In the genomic region with DNA sequence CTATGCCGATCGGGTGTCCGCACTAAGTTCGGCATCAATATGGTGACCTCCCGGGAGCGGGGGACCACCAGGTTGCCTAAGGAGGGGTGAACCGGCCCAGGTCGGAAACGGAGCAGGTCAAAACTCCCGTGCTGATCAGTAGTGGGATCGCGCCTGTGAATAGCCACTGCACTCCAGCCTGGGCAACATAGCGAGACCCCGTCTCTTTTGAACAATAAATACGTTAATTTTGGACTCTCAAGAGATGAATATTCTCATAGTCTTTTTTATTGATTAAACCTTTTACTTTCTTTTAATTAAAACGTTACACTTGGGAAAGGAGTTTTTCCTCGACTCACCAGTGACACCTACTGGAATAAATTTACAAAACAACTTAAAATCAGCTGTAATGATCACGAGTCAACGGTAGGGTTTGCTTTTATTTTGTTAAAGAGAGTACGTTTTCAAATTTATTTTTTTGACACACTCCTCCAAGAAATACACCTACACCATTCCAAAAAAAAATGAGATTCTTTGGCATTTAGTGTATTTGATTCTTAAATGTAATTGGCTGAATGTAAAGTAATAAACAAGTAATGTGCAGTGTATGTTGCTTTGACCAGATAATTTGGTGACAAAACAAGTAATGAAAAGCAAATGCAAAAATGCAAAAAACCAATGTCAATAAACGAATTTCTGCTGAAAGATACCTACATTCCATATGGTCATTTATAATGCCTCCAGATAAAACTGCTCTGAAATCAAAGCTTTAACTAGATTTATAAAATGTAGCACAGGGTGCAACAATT, we compare ENCODE assay signal across 8 cellular contexts. TPM values are rescaled to one million over a fixed set of nuclear protein-coding genes. Genes with fewer than 3 reads are reported as not detected.
DNase-seq lines count a peak whose midpoint lies in the region; ATAC-seq and TF ChIP-seq lines count a peak whose summit lies in the region.

No MANE protein-coding gene starts in this region.

- POLR2A ChIA-PET in BJ (lab: Charles Lee): interaction anchor here (0.6 to 1.3 kb wide), 2 partner anchors 8 to 12 kb away, joined by 3 to 4 read pairs; a partner anchor contains a TSS

- ATAC-seq in GM18909 (IDR thresholded peaks at IDR 0.05; ENCODE audit: poor library complexity, unreplicated experiment): peak; percentile 30
- peak; percentile 35 for ATAC-seq in HG03159 (IDR thresholded peaks at IDR 0.05; ENCODE audit: unreplicated experiment)
- ATAC-seq in lung (ENCODE audit: insufficient read depth, low FRiP score): peak; percentile 61

- TF ChIP-seq CTCF in BJ (IDR thresholded peaks at IDR 0.05; ENCODE audit: insufficient read depth, low read depth, low read length) (peak; percentile 68), lung (IDR thresholded peaks at IDR 0.05; ENCODE audit: control extremely low read depth, extremely low read depth) (peak; percentile 69)

- H3K9me3 ChIP-seq in lung (ENCODE audit: control insufficient read depth in 2 of 2, insufficient read depth in 1 of 2, low read length in 1 of 2): no peaks in the 10 kb centered on the region

- peaks cover 9 to 16% of the 10 kb centered on the region in 2 donors for H3K4me1 ChIP-seq in lung (ENCODE audit: control insufficient read depth in 2 of 2, insufficient read depth in 2 of 2, low read length in 2 of 2)

- peak; percentile 37 for DNase-seq in BJ (ENCODE audit: low read depth)
- DNase-seq in NCI-H2196 (lab: John Stamatoyannopoulos, UW; ENCODE audit: unreplicated experiment): peak; percentile 67
- peak; percentile 31 for DNase-seq in activated CD4-positive, alpha-beta T cell treated with anti-CD3 and anti-CD28 coated beads for 1 hour
- peak; percentile 50 for DNase-seq in ecto neural progenitor cell (ENCODE audit: low spot score)
- no peak for DNase-seq in lung (ENCODE audit: low spot score)
- peak; percentile 51 for DNase-seq in stimulated activated CD8-positive, alpha-beta memory T cell treated with anti-CD3 and anti-CD28 coated beads, Interleukin-4, amount 100 ng/mL, for 24 hours (ENCODE audit: low read depth)

- H3K4me3 ChIP-seq in BJ (ENCODE audit: low read depth, low read length) (no peak overlapping the region), lung (no peak overlapping the region)

- CTCF ChIA-PET in BJ (lab: Yijun Ruan, JAX): interaction anchor here (0.5 to 2.5 kb wide), 20 partner anchors 9 to 266 kb away, joined by 3 to 19 read pairs (median 4); a partner anchor contains a TSS

- 1 to 3% methylated on average over 11 to 12 of the region's 21 CpGs for WGBS in lung, 2 donors

- H3K36me3 ChIP-seq in BJ (ENCODE audit: control insufficient read depth, insufficient read depth, low read length) (peaks cover 8% of the 10 kb centered on the region), lung (ENCODE audit: control insufficient read depth in 2 of 2, insufficient read depth in 2 of 2, low read length in 2 of 2) (peaks cover 9 to 20% of the 10 kb centered on the region in 2 donors)

- H3K27me3 ChIP-seq in BJ (ENCODE audit: control insufficient read depth, insufficient read depth, low read length): no peaks in the 10 kb centered on the region
- H3K27me3 ChIP-seq in lung (ENCODE audit: control insufficient read depth, insufficient read depth): no peaks in the 10 kb centered on the region

- H3K27ac ChIP-seq in lung (ENCODE audit: low read depth in 1 of 2, low read length in 1 of 2): peak overlapping the region; percentile 69 to 81

RNA-seq across cellular contexts. Expression of a gene that starts 0.7 kb away (rescaled TPM):
- polyA plus RNA-seq in BJ (2011; rRNA removed): 3,639 and 4,331 TPM in 2 replicates
- 490 and 796 TPM in 2 replicates for polyA minus RNA-seq in BJ (2011; rRNA and poly(A)+ RNA removed)
- total RNA-seq in lung: 1,000 to 10,000 TPM in 1 of 2 donors, 100 to 1,000 TPM in 1; 413 to 1,209 TPM
- polyA plus RNA-seq in lung: 1,000 to 10,000 TPM; 2,302 to 3,240 TPM

RNA-seq across cellular contexts. Expression of a gene that starts 11.9 kb away (rescaled TPM):
- polyA plus RNA-seq in BJ (2011; rRNA removed) (8.6 and 11.9 TPM in 2 replicates), lung (1 to 10 TPM; 5.7 to 8.3 TPM)
- polyA minus RNA-seq in BJ (2011; rRNA and poly(A)+ RNA removed): 3.7 and 4.5 TPM in 2 replicates
- 10 to 100 TPM in 1 of 2 donors, 1 to 10 TPM in 1; 6.9 to 11.9 TPM for total RNA-seq in lung

RNA-seq across cellular contexts. Expression of a gene that starts 33.6 kb away (rescaled TPM):
- polyA plus RNA-seq in BJ (2011; rRNA removed) (87.9 and 203 TPM in 2 replicates), lung (100 to 1,000 TPM; 343 to 729 TPM)
- polyA minus RNA-seq in BJ (2011; rRNA and poly(A)+ RNA removed): 16.8 and 25.8 TPM in 2 replicates
- 100 to 1,000 TPM; 117 to 158 TPM for total RNA-seq in lung

RNA-seq across cellular contexts. Expression of a gene that starts 33.7 kb away (rescaled TPM):
- polyA plus RNA-seq in BJ (2011; rRNA removed) (24.1 and 35.2 TPM in 2 replicates), lung (10 to 100 TPM; 15.2 to 32.4 TPM)
- 12.0 and 18.5 TPM in 2 replicates for polyA minus RNA-seq in BJ (2011; rRNA and poly(A)+ RNA removed)
- 10 to 100 TPM; 26.8 to 44.2 TPM for total RNA-seq in lung

RNA-seq across cellular contexts. Expression of a gene that starts 48.2 kb away (rescaled TPM):
- 3.6 and 4.2 TPM in 2 replicates for polyA plus RNA-seq in BJ (2011; rRNA removed)
- 1.0 and 1.1 TPM in 2 replicates for polyA minus RNA-seq in BJ (2011; rRNA and poly(A)+ RNA removed)
- 10 to 100 TPM; 11.7 to 12.3 TPM for total RNA-seq in lung
- polyA plus RNA-seq in lung: 1 to 10 TPM; 4.4 to 8.2 TPM
